In genomic region chr3:52306978-52307377, GRCh38 we compare ENCODE assay signal across 20 cellular contexts. TPM values are rescaled to one million over a fixed set of nuclear protein-coding genes. Genes with fewer than 3 reads are reported as not detected.
A peak's percentile ranks its signal among the peaks of the same experiment; 100 is the strongest.
DNase-seq lines count a peak whose midpoint lies in the region; ATAC-seq lines count a peak whose summit lies in the region.
"Had no signal": no experiment of that assay in that cellular context is flagged by ENCODE, and none has a peak within 500 bp of the region (broad histone marks: within the 10 kb centered on the region; RNA-seq: fewer than 3 reads in every experiment).

No MANE protein-coding gene starts in this region.

- H3K18ac ChIP-seq in mesenchymal stem cell (ENCODE audit: low read depth in 1 of 2, low read length in 2 of 2), result no peak overlapping the region

- H2BK12ac ChIP-seq in mesenchymal stem cell (ENCODE audit: low read length in 2 of 2), result no peak overlapping the region

- H3K27me3 Mint-ChIP-seq in T-helper 17 cell, result no peaks in the 10 kb centered on the region
- no peaks in the 10 kb centered on the region for H3K27me3 Mint-ChIP-seq in stimulated activated memory B cell treated with anti-CD40 and anti-IgM and Interleukin-4, amounts not matched to agents 10 μg/mL and 1 μg/mL and 100 μg/mL, for 72 hours

- DNase-seq in NCI-H146 (lab: John Stamatoyannopoulos, UW) (peak; percentile 34), NCI-H146 treated with DMSO at 0.1 percent for 48 hours (lab: John Stamatoyannopoulos, UW; ENCODE audit: unreplicated experiment) (no peak), T-helper 17 cell (no peak), mesenchymal stem cell (no peak), cerebellum (ENCODE audit: low spot score) (no peak), OCI-M1 (lab: John Stamatoyannopoulos, UW) (no peak)
- DNase-seq: ACHN; Calu3; DMS79 treated with DMSO at 0.1 percent for 48 hours; HCEC 1CT; NCI-H1930; NCI-H2107; NK-92 treated with Interleukin-12 subunit alpha and Interleukin-12 subunit beta, amount 100 ng/mL, for 24 hours; PC-9; SHP77 had no signal

- H2AK5ac ChIP-seq in mesenchymal stem cell (ENCODE audit: low read length, severe bottlenecking), result no peak overlapping the region

- H3K4me3 Mint-ChIP-seq in T-helper 17 cell, result no peak overlapping the region
- H3K4me3 Mint-ChIP-seq in stimulated activated memory B cell treated with anti-CD40 and anti-IgM and Interleukin-4, amounts not matched to agents 10 μg/mL and 1 μg/mL and 100 μg/mL, for 72 hours, result no peak overlapping the region

- peaks cover 36% of the 10 kb centered on the region for H3K4me1 Mint-ChIP-seq in T-helper 17 cell
- H3K4me1 Mint-ChIP-seq in stimulated activated memory B cell treated with anti-CD40 and anti-IgM and Interleukin-4, amounts not matched to agents 10 μg/mL and 1 μg/mL and 100 μg/mL, for 72 hours, result peaks cover 49% of the 10 kb centered on the region

- H3K23ac ChIP-seq in mesenchymal stem cell (ENCODE audit: low read length in 2 of 2), result no peak overlapping the region

- no peaks in the 10 kb centered on the region for H3K36me3 Mint-ChIP-seq in T-helper 17 cell (ENCODE audit: low read depth)
- H3K36me3 Mint-ChIP-seq in stimulated activated memory B cell treated with anti-CD40 and anti-IgM and Interleukin-4, amounts not matched to agents 10 μg/mL and 1 μg/mL and 100 μg/mL, for 72 hours, result peaks cover 28% of the 10 kb centered on the region

- H3K9ac ChIP-seq in mesenchymal stem cell (ENCODE audit: low read length), result no peak overlapping the region

- WGBS in mesenchymal stem cell, result 90% methylated on average over 4 of the region's 4 CpGs

- H3K14ac ChIP-seq in mesenchymal stem cell (ENCODE audit: low read length in 2 of 2), result peak overlapping the region in 1 of 2 experiments; percentile 9

- H3K27me3 ChIP-seq in mesenchymal stem cell (ENCODE audit: control insufficient read depth in 1 of 2, insufficient read depth in 1 of 2, low read length in 2 of 2), result no peaks in the 10 kb centered on the region
- H3K27me3 ChIP-seq: BE2C had no signal

- H3K4ac ChIP-seq in mesenchymal stem cell (ENCODE audit: low read depth in 1 of 2, low read length in 2 of 2), result no peak overlapping the region

- peaks cover 4 to 13% of the 10 kb centered on the region in 2 experiments for H3K36me3 ChIP-seq in mesenchymal stem cell (ENCODE audit: control insufficient read depth in 1 of 2, insufficient read depth in 2 of 2, low read depth in 1 of 2, low read length in 2 of 2)
- H3K36me3 ChIP-seq: BE2C had no signal

- H3K27ac Mint-ChIP-seq in T-helper 17 cell, result peak overlapping the region; percentile 65
- peak overlapping the region; percentile 84 for H3K27ac Mint-ChIP-seq in stimulated activated memory B cell treated with anti-CD40 and anti-IgM and Interleukin-4, amounts not matched to agents 10 μg/mL and 1 μg/mL and 100 μg/mL, for 72 hours

- no peak overlapping the region for H2AFZ ChIP-seq in mesenchymal stem cell (ENCODE audit: low read depth, low read length)
- H2AFZ ChIP-seq: PC-9 had no signal

- H3K9me3 Mint-ChIP-seq in stimulated activated memory B cell treated with anti-CD40 and anti-IgM and Interleukin-4, amounts not matched to agents 10 μg/mL and 1 μg/mL and 100 μg/mL, for 72 hours, result no peaks in the 10 kb centered on the region
- H3K9me3 Mint-ChIP-seq: CD14-positive monocyte had no signal

- no peak overlapping the region for H2BK120ac ChIP-seq in mesenchymal stem cell (ENCODE audit: low read depth, low read length)

- no peak overlapping the region for H2BK15ac ChIP-seq in mesenchymal stem cell (ENCODE audit: low read depth, poor library complexity, severe bottlenecking)

- no peak for ATAC-seq in T-helper 17 cell
- ATAC-seq in stimulated activated memory B cell treated with anti-CD40 and anti-IgM and Interleukin-4, amounts not matched to agents 10 μg/mL and 1 μg/mL and 100 μg/mL, for 72 hours, result no peak

- H4K91ac ChIP-seq in mesenchymal stem cell (ENCODE audit: low read length), result no peak overlapping the region

- no peak overlapping the region for H2BK5ac ChIP-seq in mesenchymal stem cell (ENCODE audit: low read depth, low read length, poor library complexity, severe bottlenecking)

- no peak overlapping the region for H3K4me3 ChIP-seq in mesenchymal stem cell (ENCODE audit: insufficient read depth in 1 of 2, low read depth in 1 of 2, low read length in 2 of 2)
- H3K4me3 ChIP-seq: PC-9 had no signal

- H3K27ac ChIP-seq in mesenchymal stem cell (ENCODE audit: low read length, poor library complexity, severe bottlenecking), result no peak overlapping the region
- H3K27ac ChIP-seq: 22Rv1, HL-60, PC-9 had no signal

- H3K79me1 ChIP-seq in mesenchymal stem cell (replicated peaks; ENCODE audit: low read length, poor library complexity, severe bottlenecking), result no peaks in the 10 kb centered on the region

- H3K4me1 ChIP-seq in mesenchymal stem cell (ENCODE audit: control insufficient read depth, insufficient read depth, low read depth, low read length), result peaks cover 7% of the 10 kb centered on the region

- peak overlapping the region; percentile 39 for H4K8ac ChIP-seq in mesenchymal stem cell (ENCODE audit: low read length)

- H3K9me3 ChIP-seq in T-helper 17 cell (ENCODE audit: control insufficient read depth, low read length, poor library complexity, severe bottlenecking), result no peaks in the 10 kb centered on the region
- H3K9me3 ChIP-seq in mesenchymal stem cell (ENCODE audit: control insufficient read depth, low read length), result no peaks in the 10 kb centered on the region
- H3K9me3 ChIP-seq: BE2C had no signal

- H3K4me2 ChIP-seq in mesenchymal stem cell (ENCODE audit: low read length, poor library complexity, severe bottlenecking), result no peak overlapping the region
- H3K4me2 ChIP-seq: PC-9 had no signal

RNA-seq across cellular contexts. Expression of gene DNAH1, which starts 9.1 kb away (rescaled TPM):
- 10 to 100 TPM; 50.3 to 58.5 TPM for total RNA-seq in T-helper 17 cell
- 1.0 TPM for polyA plus RNA-seq in mesenchymal stem cell (2013, experiment 1 of 2)
- 1.0 TPM for polyA plus RNA-seq in mesenchymal stem cell (2013, experiment 2 of 2)
- 5.0 TPM for total RNA-seq in cerebellum

RNA-seq across cellular contexts. Expression of gene GLYCTK, which starts 19.4 kb away (rescaled TPM):
- 10 to 100 TPM; 30.6 to 42.2 TPM for total RNA-seq in T-helper 17 cell
- 2.2 TPM for polyA plus RNA-seq in mesenchymal stem cell (2013, experiment 1 of 2)
- polyA plus RNA-seq in mesenchymal stem cell (2013, experiment 2 of 2), result 2.4 TPM
- total RNA-seq in cerebellum, result 4.0 TPM

RNA-seq across cellular contexts. Expression of gene WDR82, which starts 28.5 kb away (rescaled TPM):
- total RNA-seq in T-helper 17 cell, result 100 to 1,000 TPM; 109 to 114 TPM
- 29.2 TPM for polyA plus RNA-seq in mesenchymal stem cell (2013, experiment 1 of 2)
- polyA plus RNA-seq in mesenchymal stem cell (2013, experiment 2 of 2), result 30.0 TPM
- 117 TPM for total RNA-seq in cerebellum
